In genomic region chr15:64249842-64250575, GRCh38 we compare ENCODE assay signal across 14 cellular contexts.
A peak's percentile ranks its signal among the peaks of the same experiment; 100 is the strongest.
DNase-seq lines count a peak whose midpoint lies in the region; ATAC-seq and TF ChIP-seq lines count a peak whose summit lies in the region.
"Had no signal": no experiment of that assay in that cellular context is flagged by ENCODE, and none has a peak within 500 bp of the region (broad histone marks: within the 10 kb centered on the region; RNA-seq: fewer than 3 reads in every experiment).

No MANE protein-coding gene starts in this region.

- H3K9me3 Mint-ChIP-seq in GM23338 = no peaks in the 10 kb centered on the region
- H3K9me3 Mint-ChIP-seq: CD8-positive, alpha-beta T cell; stimulated activated naive B cell treated with anti-CD40 and anti-IgM and Interleukin-4, amounts not matched to agents 10 μg/mL and 1 μg/mL and 100 μg/mL, for 72 hours had no signal

- H3K36me3 ChIP-seq in GM23338 (ENCODE audit: insufficient read depth) (no peaks in the 10 kb centered on the region), smooth muscle cell (ENCODE audit: low read depth) (no peaks in the 10 kb centered on the region), A673 (ENCODE audit: insufficient read depth, low read length, poor library complexity, severe bottlenecking) (no peaks in the 10 kb centered on the region), SJCRH30 (no peaks in the 10 kb centered on the region)

- H3K9me2 ChIP-seq in GM23338 (ENCODE audit: insufficient read depth) = no peaks in the 10 kb centered on the region

- H3K4me1 ChIP-seq in GM23338 (ENCODE audit: insufficient read depth) (peaks cover 15% of the 10 kb centered on the region; the same call in 1 of the 2 replicates), foreskin keratinocyte (peaks cover 32% of the 10 kb centered on the region), smooth muscle cell (ENCODE audit: low read depth) (peaks cover 9% of the 10 kb centered on the region), A673 (ENCODE audit: insufficient read depth, low read length, poor library complexity, severe bottlenecking) (peaks cover 19% of the 10 kb centered on the region), SJCRH30 (peaks cover 25% of the 10 kb centered on the region)

- H3K27ac ChIP-seq in GM23338 (ENCODE audit: low read depth) = peak overlapping the region; percentile 35; the same call in 1 of the 2 replicates
- peak overlapping the region; percentile 55 for H3K27ac ChIP-seq in VCaP
- peak overlapping the region; percentile 35 for H3K27ac ChIP-seq in foreskin keratinocyte
- H3K27ac ChIP-seq in smooth muscle cell (ENCODE audit: low read depth) = peak overlapping the region; percentile 99
- no peak overlapping the region for H3K27ac ChIP-seq in A673 (ENCODE audit: low read depth, low read length, poor library complexity, severe bottlenecking)
- no peak overlapping the region for H3K27ac ChIP-seq in SJCRH30
- H3K27ac ChIP-seq: psoas muscle had no signal

- DNase-seq in GM23338 (ENCODE audit: low spot score) (no peak), foreskin keratinocyte (peak in 1 of 2 donors; percentile 36), smooth muscle cell (lab: John Stamatoyannopoulos, UW; ENCODE audit: unreplicated experiment) (no peak), A673 (ENCODE audit: low spot score) (no peak), SJCRH30 (no peak), AML-193 (lab: John Stamatoyannopoulos, UW) (no peak), NCI-H2107 treated with DMSO at 0.1 percent for 48 hours (lab: John Stamatoyannopoulos, UW; ENCODE audit: unreplicated experiment) (no peak)
- DNase-seq: CD8-positive, alpha-beta T cell; NCI-H146; psoas muscle; stimulated activated CD4-positive, alpha-beta T cell treated with anti-CD3 and anti-CD28 coated beads, Interleukin-4, amount 100 ng/mL, for 1 hour; stimulated activated naive B cell treated with anti-CD40 and anti-IgM and Interleukin-4, amounts not matched to agents 10 μg/mL and 1 μg/mL and 100 μg/mL, for 72 hours had no signal

- no peaks in the 10 kb centered on the region; the same call in 2 of the 3 replicates for H3K36me3 Mint-ChIP-seq in GM23338 (ENCODE audit: low read depth)

- H3K4me3 ChIP-seq in GM23338 (no peak overlapping the region), smooth muscle cell (no peak overlapping the region), A673 (ENCODE audit: low read depth, low read length, poor library complexity, severe bottlenecking) (no peak overlapping the region), SJCRH30 (no peak overlapping the region)
- H3K4me3 ChIP-seq: psoas muscle had no signal

- H3K4me3 Mint-ChIP-seq in GM23338 = no peak overlapping the region
- H3K4me3 Mint-ChIP-seq: CD8-positive, alpha-beta T cell; stimulated activated naive B cell treated with anti-CD40 and anti-IgM and Interleukin-4, amounts not matched to agents 10 μg/mL and 1 μg/mL and 100 μg/mL, for 72 hours had no signal

- ATAC-seq in GM23338 (no peak), foreskin keratinocyte (peak; percentile 13)
- ATAC-seq: activated CD4-positive, CD25-positive, alpha-beta regulatory T cell treated with anti-CD3 and anti-CD28 coated beads, Interleukin-2, amount 50 U/mL, for 24 hours; CD8-positive, alpha-beta T cell; psoas muscle; stimulated activated naive B cell treated with anti-CD40 and anti-IgM and Interleukin-4, amounts not matched to agents 10 μg/mL and 1 μg/mL and 100 μg/mL, for 72 hours had no signal

- H3K9me3 ChIP-seq in smooth muscle cell (replicated peaks; ENCODE audit: low read depth) (no peaks in the 10 kb centered on the region), A673 (ENCODE audit: low read depth, low read length, poor library complexity, severe bottlenecking) (no peaks in the 10 kb centered on the region), SJCRH30 (replicated peaks) (no peaks in the 10 kb centered on the region)
- H3K9me3 ChIP-seq: psoas muscle had no signal

- H3K4me2 ChIP-seq in GM23338 (no peak overlapping the region), smooth muscle cell (no peak overlapping the region)

- H3K9ac ChIP-seq in smooth muscle cell (ENCODE audit: low read depth) = peak overlapping the region; percentile 46

- H3K4me1 Mint-ChIP-seq in GM23338 = peaks cover 19% of the 10 kb centered on the region

- POLR2A ChIA-PET in A673 (lab: Charles Lee; ENCODE audit: low non-redundant PET) = interaction anchor here (0.5 kb wide), 1 partner anchor 35 kb away, joined by 3 read pairs; no protein-coding TSS in a partner anchor

- H3F3A ChIP-seq in GM23338 (replicated peaks; ENCODE audit: low read depth) = no peaks in the 10 kb centered on the region
- peaks cover 20% of the 10 kb centered on the region for H3F3A ChIP-seq in smooth muscle cell (ENCODE audit: low read depth)

- H3K27me3 ChIP-seq in GM23338 (ENCODE audit: insufficient read depth) = no peaks in the 10 kb centered on the region
- H3K27me3 ChIP-seq in foreskin keratinocyte = no peaks in the 10 kb centered on the region
- no peaks in the 10 kb centered on the region for H3K27me3 ChIP-seq in smooth muscle cell (ENCODE audit: low read depth)
- no peaks in the 10 kb centered on the region for H3K27me3 ChIP-seq in A673 (replicated peaks; ENCODE audit: insufficient read depth, low read depth, low read length, poor library complexity)
- no peaks in the 10 kb centered on the region for H3K27me3 ChIP-seq in SJCRH30

- 0 out of 2 replicates have a peak, but pooled peaks cover 3% of the 10 kb centered on the region for H3K79me2 ChIP-seq in GM23338 (replicated peaks; ENCODE audit: insufficient read depth)
- peaks cover 30% of the 10 kb centered on the region for H3K79me2 ChIP-seq in smooth muscle cell (ENCODE audit: low read depth)

- TF ChIP-seq CTCF in GM23338 (conservative IDR thresholded peaks at IDR 0.05; ENCODE audit: low read depth in 2 of 2) (no peak), VCaP (conservative IDR thresholded peaks at IDR 0.05) (no peak), foreskin keratinocyte (conservative IDR thresholded peaks at IDR 0.05) (no peak), smooth muscle cell (IDR thresholded peaks at IDR 0.05; ENCODE audit: borderline replicate concordance, insufficient read depth, poor library complexity, severe bottlenecking) (no peak), A673 (conservative IDR thresholded peaks at IDR 0.05; ENCODE audit: low read depth, low read length) (no peak)

- H4K20me1 ChIP-seq in GM23338 (replicated peaks; ENCODE audit: insufficient read depth) (no peaks in the 10 kb centered on the region), smooth muscle cell (ENCODE audit: low read depth) (peaks cover 15% of the 10 kb centered on the region)

- H3K27me3 Mint-ChIP-seq in GM23338 (ENCODE audit: insufficient read depth, low read depth, poor library complexity) = no peaks in the 10 kb centered on the region
- H3K27me3 Mint-ChIP-seq: stimulated activated naive B cell treated with anti-CD40 and anti-IgM and Interleukin-4, amounts not matched to agents 10 μg/mL and 1 μg/mL and 100 μg/mL, for 72 hours had no signal

- CTCF ChIA-PET in A673 (lab: Charles Lee) = no interaction called here

- H3K27ac Mint-ChIP-seq in GM23338 = peak overlapping the region; percentile 24; the same call in 1 of the 2 replicates

- BruUV-seq in A673 (replicated peaks; lab: Mats Ljungman, UMichigan) = no TSS peak

- intact Hi-C loops in A673 (cut with micrococcal nuclease; ENCODE audit: unreplicated experiment) = no loop called here

- H2AFZ ChIP-seq in GM23338 = no peak overlapping the region
- no peak overlapping the region for H2AFZ ChIP-seq in smooth muscle cell (ENCODE audit: low read depth)

TF ChIP-seq in GM23338, 12 proteins besides CTCF, POLR2A, EP300 and RAD21 (continues in another document):
- TF ChIP-seq EZH2 (IDR thresholded peaks at IDR 0.05; ENCODE audit: low read depth, unreplicated experiment) (no peak), STAT1 (IDR thresholded peaks at IDR 0.05; ENCODE audit: unreplicated experiment) (no peak), CREB1 (CRISPR knock-in tag; IDR thresholded peaks at IDR 0.05; ENCODE audit: low read depth) (no peak), ETS1 (IDR thresholded peaks at IDR 0.05) (no peak), EZH2phosphoT487 (IDR thresholded peaks at IDR 0.05; ENCODE audit: unreplicated experiment) (no peak), JUNB (IDR thresholded peaks at IDR 0.05; ENCODE audit: unreplicated experiment) (no peak), NANOG (IDR thresholded peaks at IDR 0.05; ENCODE audit: borderline replicate concordance) (no peak)

Comparison
In these comparisons a context has a peak if more than half of its experiments do, and no peak if none do; other contexts are left out.
1. H3K27ac ChIP-seq: peak in GM23338 (single experiment), VCaP (single experiment), foreskin keratinocyte (single experiment) and smooth muscle cell (single experiment); none in A673 (single experiment) and SJCRH30 (single experiment).